8 cellular contexts compared by ENCODE assay signal in the genomic region with DNA sequence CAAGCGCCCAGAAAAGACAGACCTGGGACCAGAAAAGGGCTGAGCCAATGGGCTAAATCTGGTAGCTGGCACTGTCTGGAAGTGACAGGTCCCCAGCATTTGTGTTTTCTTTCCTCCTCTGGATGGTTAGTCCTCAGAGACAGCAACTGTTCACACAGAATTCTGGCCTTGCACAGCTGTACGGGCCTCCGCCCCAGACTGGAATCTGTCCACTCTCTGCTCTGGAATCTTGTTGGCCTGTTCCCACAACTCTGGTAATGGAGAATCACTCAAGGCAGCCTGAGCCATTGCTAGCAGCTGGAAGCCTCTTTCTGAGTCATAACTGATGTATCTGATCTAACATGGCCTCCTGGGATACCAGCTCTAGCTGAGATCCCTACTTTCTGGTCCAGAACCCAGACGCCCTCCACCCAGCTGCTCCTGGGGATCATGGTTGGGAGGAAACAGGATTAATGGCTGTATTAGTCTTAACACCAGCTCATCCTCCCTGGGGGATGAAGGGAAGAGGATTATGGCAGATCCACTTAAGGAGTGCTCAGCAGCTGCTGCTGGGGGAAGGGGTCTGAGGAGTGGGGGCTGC. TPM values are rescaled to one million over a fixed set of nuclear protein-coding genes. Genes with fewer than 3 reads are reported as not detected.
A peak's percentile ranks its signal among the peaks of the same experiment; 100 is the strongest.
DNase-seq lines count a peak whose midpoint lies in the region; ATAC-seq and TF ChIP-seq lines count a peak whose summit lies in the region.

No MANE protein-coding gene starts in this region.

- ATAC-seq in GM19467 (IDR thresholded peaks at IDR 0.05; ENCODE audit: unreplicated experiment): no peak
- ATAC-seq in GM18517 (IDR thresholded peaks at IDR 0.05; ENCODE audit: unreplicated experiment): no peak

- no peak overlapping the region for H2AFZ ChIP-seq in fibroblast of lung (ENCODE audit: low read length)

- no peaks in the 10 kb centered on the region for H4K20me1 ChIP-seq in fibroblast of lung (ENCODE audit: control insufficient read depth, extremely low read depth, insufficient read depth, low read length)

- H3K36me3 ChIP-seq in fibroblast of lung (ENCODE audit: control insufficient read depth, insufficient read depth, low read length) (peaks cover 25% of the 10 kb centered on the region), sigmoid colon (peaks cover 8 to 28% (median 15%) of the 10 kb centered on the region in 4 donors)

- H3K9ac ChIP-seq in fibroblast of lung (ENCODE audit: insufficient read depth, low read length): peak overlapping the region; percentile 61

- H3K27ac ChIP-seq in fibroblast of lung (ENCODE audit: insufficient read depth, low read length) (peak overlapping the region; percentile 89), sigmoid colon (peak overlapping the region; percentile 50 to 66 (median 56))

- H3K4me2 ChIP-seq in fibroblast of lung (ENCODE audit: extremely low read depth, insufficient read depth, low read length): peak overlapping the region; percentile 67

- TF ChIP-seq EP300 in sigmoid colon (IDR thresholded peaks at IDR 0.05): no peak

- H3K9me3 ChIP-seq in fibroblast of lung (ENCODE audit: control insufficient read depth, insufficient read depth, low read depth, low read length) (no peaks in the 10 kb centered on the region), sigmoid colon (no peaks in the 10 kb centered on the region)

- H3K79me2 ChIP-seq in fibroblast of lung (ENCODE audit: control insufficient read depth, insufficient read depth, low read length): peaks cover 59% of the 10 kb centered on the region

- H3K4me3 ChIP-seq in fibroblast of lung (replicated peaks in 1 of 4; ENCODE audit: control extremely low read depth in 1 of 4, insufficient read depth in 1 of 4, low read depth in 3 of 4, low read length in 4 of 4): peak overlapping the region in 1 of 4 experiments; percentile 3
- no peak overlapping the region for H3K4me3 ChIP-seq in sigmoid colon

- DNase-seq in ELF-1 (ENCODE audit: low read depth, low spot score) (peak; percentile 75), SW480 (ENCODE audit: low spot score) (peak; percentile 44), fibroblast of lung (ENCODE audit: low read depth in 2 of 2) (peak; percentile 93 to 96), sigmoid colon (peak; percentile 87), DMS114 treated with DMSO at 0.1 percent for 48 hours (lab: John Stamatoyannopoulos, UW; ENCODE audit: unreplicated experiment) (no peak), NCI-H2107 (lab: John Stamatoyannopoulos, UW) (no peak)

- TF ChIP-seq POLR2A in sigmoid colon (IDR thresholded peaks at IDR 0.05): no peak

- H3K27me3 ChIP-seq in fibroblast of lung (ENCODE audit: control insufficient read depth, insufficient read depth, low read length) (no peaks in the 10 kb centered on the region), sigmoid colon (no peaks in the 10 kb centered on the region)

- intact Hi-C loops in sigmoid colon (cut with DNase I): no loop called here

- TF ChIP-seq CTCF in fibroblast of lung (conservative IDR thresholded peaks at IDR 0.05 in 1 of 2, IDR thresholded peaks at IDR 0.05 in 1 of 2; ENCODE audit: low read depth in 1 of 2, low read length in 2 of 2): no peak
- no peak for TF ChIP-seq CTCF in sigmoid colon (IDR thresholded peaks at IDR 0.05)

- H3K4me1 ChIP-seq in fibroblast of lung (ENCODE audit: control insufficient read depth, extremely low read depth, insufficient read depth, low read length): peaks cover 15% of the 10 kb centered on the region
- H3K4me1 ChIP-seq in sigmoid colon: peaks cover 0 to 18% (median 8%) of the 10 kb centered on the region in 4 donors

- WGBS in sigmoid colon, 2 donors: 78 to 83% methylated on average over 4 of the region's 4 CpGs

RNA-seq across cellular contexts. Expression of gene ZNF668, which starts 9.1 kb away (rescaled TPM):
- total RNA-seq in fibroblast of lung (9.0 and 12.1 TPM in 2 replicates), sigmoid colon (10 to 100 TPM in 1 of 4 donors, 1 to 10 TPM in 3; 5.2 to 12.5 (median 7.7) TPM)
- polyA plus RNA-seq in fibroblast of lung (8.1 and 13.8 TPM in 2 replicates), sigmoid colon (10 to 100 TPM in 1 of 3 donors, 1 to 10 TPM in 2; 4.8 to 11.7 (median 4.9) TPM)
- 12.2 and 19.1 TPM in 2 replicates for polyA plus RNA-seq in fibroblast of lung (2012)
- 7.0 and 13.7 TPM in 2 replicates for polyA minus RNA-seq in fibroblast of lung (ENCODE audit: low replicate concordance)

RNA-seq across cellular contexts. Expression of gene ZNF646, which starts 9.2 kb away (rescaled TPM):
- total RNA-seq in fibroblast of lung (12.3 and 13.2 TPM in 2 replicates), sigmoid colon (10 to 100 TPM in 1 of 4 donors, 1 to 10 TPM in 3; 8.3 to 12.2 (median 8.8) TPM)
- polyA plus RNA-seq in fibroblast of lung (2.6 and 2.7 TPM in 2 replicates), sigmoid colon (10 to 100 TPM in 1 of 3 donors, 1 to 10 TPM in 2; 1.8 to 15.0 (median 4.9) TPM)
- polyA plus RNA-seq in fibroblast of lung (2012): 5.9 and 7.2 TPM in 2 replicates
- polyA minus RNA-seq in fibroblast of lung (ENCODE audit: low replicate concordance): 23.5 and 34.0 TPM in 2 replicates

RNA-seq across cellular contexts. Expression of gene PRSS53, which starts 23.8 kb away (rescaled TPM):
- 1.0 and 1.7 TPM in 2 replicates for total RNA-seq in fibroblast of lung
- 0.61 and 0.78 TPM in 2 replicates for polyA plus RNA-seq in fibroblast of lung
- 0.37 and 0.47 TPM in 2 replicates for polyA plus RNA-seq in fibroblast of lung (2012)
- polyA minus RNA-seq in fibroblast of lung (ENCODE audit: low replicate concordance): 0.48 and 0.59 TPM in 2 replicates
- total RNA-seq in sigmoid colon: 1 to 10 TPM; 1.1 to 9.1 (median 2.6) TPM
- polyA plus RNA-seq in sigmoid colon: 1 to 10 TPM in 1 of 3 donors, not detected in 2; 2.0 TPM

RNA-seq across cellular contexts. Expression of gene VKORC1, which starts 29.6 kb away (rescaled TPM):
- total RNA-seq in fibroblast of lung (94.0 and 118 TPM in 2 replicates), sigmoid colon (100 to 1,000 TPM; 107 to 165 (median 116) TPM)
- polyA plus RNA-seq in fibroblast of lung (264 and 301 TPM in 2 replicates), sigmoid colon (10 to 100 TPM; 30.5 to 66.5 (median 45.6) TPM)
- 200 and 215 TPM in 2 replicates for polyA plus RNA-seq in fibroblast of lung (2012)
- 284 and 322 TPM in 2 replicates for polyA minus RNA-seq in fibroblast of lung (ENCODE audit: low replicate concordance)

RNA-seq across cellular contexts. Expression of gene STX4, which starts 31.6 kb away (rescaled TPM):
- total RNA-seq in fibroblast of lung (28.0 and 37.5 TPM in 2 replicates), sigmoid colon (10 to 100 TPM; 23.9 to 56.5 (median 37.4) TPM)
- polyA plus RNA-seq in fibroblast of lung (42.8 and 53.9 TPM in 2 replicates), sigmoid colon (10 to 100 TPM; 47.2 to 76.3 (median 55.3) TPM)
- 55.8 and 78.3 TPM in 2 replicates for polyA plus RNA-seq in fibroblast of lung (2012)
- 104 and 156 TPM in 2 replicates for polyA minus RNA-seq in fibroblast of lung (ENCODE audit: low replicate concordance)

Comparison
In these comparisons a context has a peak if more than half of its experiments do, and no peak if none do; other contexts are left out.
1. DNase-seq: peak in ELF-1 (single experiment), SW480 (single experiment), fibroblast of lung (2 of 2) and sigmoid colon (single experiment); none in DMS114 treated with DMSO at 0.1 percent for 48 hours (single experiment) and NCI-H2107 (single experiment).